ENCODE assay signal across 17 cellular contexts in the genomic region with DNA sequence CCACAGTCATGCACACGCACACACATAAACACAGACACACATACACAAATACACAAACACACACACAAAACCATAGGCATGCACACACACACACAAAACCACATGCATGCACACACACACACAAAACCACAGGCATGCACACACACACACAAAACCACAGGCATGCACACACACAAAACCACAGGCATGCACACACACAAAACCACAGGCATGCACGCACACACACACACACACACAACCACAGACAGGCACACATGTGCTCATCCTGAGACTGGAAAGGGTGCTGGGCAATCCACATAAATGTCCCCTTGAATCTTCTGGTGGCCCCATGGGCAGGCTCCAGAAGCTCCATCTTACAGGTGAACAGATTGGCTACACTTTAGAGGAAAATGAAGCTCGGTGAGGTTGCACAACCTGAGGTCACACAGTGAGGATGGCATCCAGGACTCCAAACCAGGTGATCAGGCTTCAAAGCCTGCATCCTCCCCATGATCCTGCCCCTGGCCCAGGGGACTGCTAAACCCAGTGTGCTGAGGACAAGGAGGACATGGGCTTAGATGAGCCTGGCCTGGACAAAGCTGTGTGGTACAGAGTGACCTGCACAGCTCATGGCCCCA.
DNase-seq lines count a peak whose midpoint lies in the region; ATAC-seq and TF ChIP-seq lines count a peak whose summit lies in the region.
"Had no signal": no experiment of that assay in that cellular context is flagged by ENCODE, and none has a peak within 500 bp of the region (broad histone marks: within the 10 kb centered on the region; RNA-seq: fewer than 3 reads in every experiment).

No MANE protein-coding gene starts in this region.

- peak overlapping the region in 1 of 3 experiments; percentile 44; a peak in 2 of 7 replicates for H3K27ac Mint-ChIP-seq in H9
- H3K27ac Mint-ChIP-seq in activated naive CD8-positive, alpha-beta T cell treated with anti-CD3 and anti-CD28 coated beads, Interleukin-2, amount 50 U/mL, for 24 hours: no peak overlapping the region
- H3K27ac Mint-ChIP-seq: activated naive CD4-positive, alpha-beta T cell treated with anti-CD3 and anti-CD28 coated beads, Interleukin-2, amount 50 U/mL, for 24 hours had no signal

- no peak overlapping the region for H3K56ac ChIP-seq in H9 (ENCODE audit: insufficient read length, low read depth, low read length)

- peaks cover 34 to 35% of the 10 kb centered on the region in 2 experiments for H3K4me1 Mint-ChIP-seq in H9
- H3K4me1 Mint-ChIP-seq in activated naive CD8-positive, alpha-beta T cell treated with anti-CD3 and anti-CD28 coated beads, Interleukin-2, amount 50 U/mL, for 24 hours: peaks cover 24% of the 10 kb centered on the region

- H3K9me3 Mint-ChIP-seq in H9: peaks cover 0 to 2% of the 10 kb centered on the region in 2 experiments; a peak in 1 of 5 replicates
- no peaks in the 10 kb centered on the region for H3K9me3 Mint-ChIP-seq in activated naive CD8-positive, alpha-beta T cell treated with anti-CD3 and anti-CD28 coated beads, Interleukin-2, amount 50 U/mL, for 24 hours
- H3K9me3 Mint-ChIP-seq: activated naive CD4-positive, alpha-beta T cell treated with anti-CD3 and anti-CD28 coated beads, Interleukin-2, amount 50 U/mL, for 24 hours had no signal

- H2BK12ac ChIP-seq in H9 (ENCODE audit: insufficient read length, low read depth, low read length) (no peak overlapping the region), mesenchymal stem cell (ENCODE audit: low read length in 2 of 2) (peak overlapping the region; percentile 49 to 91)

- no peak overlapping the region for H3T11ph ChIP-seq in H9 (ENCODE audit: low read length)

- DNase-seq in H9: no peak
- no peak for DNase-seq in activated naive CD8-positive, alpha-beta T cell treated with anti-CD3 and anti-CD28 coated beads, Interleukin-2, amount 50 U/mL, for 24 hours
- no peak for DNase-seq in mesenchymal stem cell
- no peak for DNase-seq in NCI-H1436 treated with DMSO at 0.1 percent for 48 hours (lab: John Stamatoyannopoulos, UW)
- no peak for DNase-seq in stimulated activated naive CD4-positive, alpha-beta T cell (lab: John Stamatoyannopoulos, UW)
- DNase-seq: dermis blood vessel endothelial cell; Karpas-422; sigmoid colon; stimulated activated CD4-positive, alpha-beta T cell treated with anti-CD3 and anti-CD28 coated beads, Interleukin-2, amount 100 ng/mL, for 24 hours; T1000 had no signal

- H2BK5ac ChIP-seq in H9 (ENCODE audit: insufficient read length, low read length): no peak overlapping the region
- no peak overlapping the region for H2BK5ac ChIP-seq in mesenchymal stem cell (ENCODE audit: low read depth, low read length, poor library complexity, severe bottlenecking)

- H3K4ac ChIP-seq in H9 (ENCODE audit: low read depth, low read length) (no peak overlapping the region), mesenchymal stem cell (ENCODE audit: low read depth in 1 of 2, low read length in 2 of 2) (peak overlapping the region in 1 of 2 experiments; percentile 15)

- H3K4me3 Mint-ChIP-seq in H9: no peak overlapping the region; a peak in 1 of 5 replicates
- H3K4me3 Mint-ChIP-seq in activated naive CD8-positive, alpha-beta T cell treated with anti-CD3 and anti-CD28 coated beads, Interleukin-2, amount 50 U/mL, for 24 hours: peak overlapping the region; percentile 8
- H3K4me3 Mint-ChIP-seq: activated naive CD4-positive, alpha-beta T cell treated with anti-CD3 and anti-CD28 coated beads, Interleukin-2, amount 50 U/mL, for 24 hours had no signal

- H3K27me3 Mint-ChIP-seq in H9 (ENCODE audit: low read depth): peaks cover 4% of the 10 kb centered on the region; the same call in 1 of the 2 replicates
- H3K27me3 Mint-ChIP-seq in activated naive CD8-positive, alpha-beta T cell treated with anti-CD3 and anti-CD28 coated beads, Interleukin-2, amount 50 U/mL, for 24 hours: no peaks in the 10 kb centered on the region
- H3K27me3 Mint-ChIP-seq: activated naive CD4-positive, alpha-beta T cell treated with anti-CD3 and anti-CD28 coated beads, Interleukin-2, amount 50 U/mL, for 24 hours had no signal

- no peaks in the 10 kb centered on the region for H3K9me3 ChIP-seq in BLaER1
- H3K9me3 ChIP-seq in H9 (ENCODE audit: control insufficient read depth, low read depth, low read length): no peaks in the 10 kb centered on the region
- H3K9me3 ChIP-seq in mesenchymal stem cell (ENCODE audit: control insufficient read depth, low read length): no peaks in the 10 kb centered on the region
- H3K9me3 ChIP-seq: sigmoid colon had no signal

- H3K36me3 Mint-ChIP-seq in H9 (ENCODE audit: insufficient read depth in 1 of 3, low read depth in 3 of 3): no peaks in the 10 kb centered on the region; a peak in 2 of 7 replicates
- H3K36me3 Mint-ChIP-seq in activated naive CD8-positive, alpha-beta T cell treated with anti-CD3 and anti-CD28 coated beads, Interleukin-2, amount 50 U/mL, for 24 hours (ENCODE audit: low read depth): no peaks in the 10 kb centered on the region
- H3K36me3 Mint-ChIP-seq: activated naive CD4-positive, alpha-beta T cell treated with anti-CD3 and anti-CD28 coated beads, Interleukin-2, amount 50 U/mL, for 24 hours had no signal

- H3K79me1 ChIP-seq in H9 (ENCODE audit: insufficient read depth, low read depth, low read length, poor library complexity, severe bottlenecking) (no peaks in the 10 kb centered on the region), mesenchymal stem cell (replicated peaks; ENCODE audit: low read length, poor library complexity, severe bottlenecking) (no peaks in the 10 kb centered on the region)

- H3K9ac ChIP-seq in BLaER1 (no peak overlapping the region), H9 (ENCODE audit: extremely low read depth, insufficient read length, low read length) (no peak overlapping the region), mesenchymal stem cell (ENCODE audit: low read length) (no peak overlapping the region)

- no CpG with 5 or more reads among the region's 3 CpGs for WGBS in H9 (ENCODE audit: extremely low coverage, insufficient read length, low lambda C conversion rate)
- WGBS in mesenchymal stem cell: 71% methylated on average over 3 of the region's 3 CpGs

- H3K4me2 ChIP-seq in BLaER1 (peak overlapping the region; percentile 87), H9 (ENCODE audit: insufficient read depth, insufficient read length, low read length) (no peak overlapping the region), mesenchymal stem cell (ENCODE audit: low read length, poor library complexity, severe bottlenecking) (no peak overlapping the region)

- H3K27me3 ChIP-seq in BLaER1: no peaks in the 10 kb centered on the region
- no peaks in the 10 kb centered on the region for H3K27me3 ChIP-seq in H9 (ENCODE audit: insufficient read depth, low read length)
- peaks cover 24 to 26% of the 10 kb centered on the region in 2 experiments for H3K27me3 ChIP-seq in mesenchymal stem cell (ENCODE audit: control insufficient read depth in 1 of 2, insufficient read depth in 1 of 2, low read length in 2 of 2)
- H3K27me3 ChIP-seq: gastroesophageal sphincter, sigmoid colon had no signal

- H3K4me1 ChIP-seq in BLaER1 (peaks cover 92% of the 10 kb centered on the region), H9 (ENCODE audit: insufficient read depth, low read length) (peaks cover 2% of the 10 kb centered on the region; the same call in 1 of the 2 replicates), mesenchymal stem cell (ENCODE audit: control insufficient read depth, insufficient read depth, low read depth, low read length) (peaks cover 8% of the 10 kb centered on the region)
- H3K4me1 ChIP-seq: breast epithelium, gastroesophageal sphincter, sigmoid colon had no signal

- H2BK120ac ChIP-seq in H9 (ENCODE audit: low read depth, low read length, poor library complexity, severe bottlenecking) (no peak overlapping the region), mesenchymal stem cell (ENCODE audit: low read depth, low read length) (no peak overlapping the region)

- no peaks in the 10 kb centered on the region for H3K23me2 ChIP-seq in H9 (ENCODE audit: insufficient read length, low read depth, low read length, poor library complexity, severe bottlenecking)

- H3K4me3 ChIP-seq in BLaER1 (no peak overlapping the region), mesenchymal stem cell (ENCODE audit: insufficient read depth in 1 of 2, low read depth in 1 of 2, low read length in 2 of 2) (no peak overlapping the region)
- H3K4me3 ChIP-seq: breast epithelium, gastroesophageal sphincter, sigmoid colon had no signal

- no peak for TF ChIP-seq CTCF in H9 (conservative IDR thresholded peaks at IDR 0.05)

- H2AFZ ChIP-seq in H9 (ENCODE audit: low read length) (no peak overlapping the region), mesenchymal stem cell (ENCODE audit: low read depth, low read length) (no peak overlapping the region)

- H3K23ac ChIP-seq in H9 (ENCODE audit: insufficient read length, low read depth, low read length) (no peak overlapping the region), mesenchymal stem cell (ENCODE audit: low read length in 2 of 2) (no peak overlapping the region)

- no peak for ATAC-seq in activated naive CD8-positive, alpha-beta T cell treated with anti-CD3 and anti-CD28 coated beads, Interleukin-2, amount 50 U/mL, for 24 hours
- ATAC-seq in GM21515 (IDR thresholded peaks at IDR 0.05; ENCODE audit: unreplicated experiment) (no peak), GM21529 (IDR thresholded peaks at IDR 0.05; ENCODE audit: unreplicated experiment) (no peak)
- ATAC-seq: gastroesophageal sphincter, HCT116 had no signal

- H2BK20ac ChIP-seq in H9 (ENCODE audit: low read depth, low read length, poor library complexity, severe bottlenecking): no peak overlapping the region

- H3K36me3 ChIP-seq in BLaER1: no peaks in the 10 kb centered on the region
- no peaks in the 10 kb centered on the region for H3K36me3 ChIP-seq in mesenchymal stem cell (ENCODE audit: control insufficient read depth in 1 of 2, insufficient read depth in 2 of 2, low read depth in 1 of 2, low read length in 2 of 2)
- H3K36me3 ChIP-seq: breast epithelium, gastroesophageal sphincter, sigmoid colon had no signal

- no peak overlapping the region for H2BK15ac ChIP-seq in H9 (ENCODE audit: low read depth, low read length)
- H2BK15ac ChIP-seq in mesenchymal stem cell (ENCODE audit: low read depth, poor library complexity, severe bottlenecking): no peak overlapping the region

- no peak overlapping the region for H4K91ac ChIP-seq in H9 (ENCODE audit: insufficient read length, low read depth, low read length)
- peak overlapping the region; percentile 80 for H4K91ac ChIP-seq in mesenchymal stem cell (ENCODE audit: low read length)

- H4K8ac ChIP-seq in H9 (replicated peaks; ENCODE audit: insufficient read length, low read depth, low read length) (no peak overlapping the region), mesenchymal stem cell (ENCODE audit: low read length) (peak overlapping the region; percentile 35)

- H2AK5ac ChIP-seq in H9 (ENCODE audit: insufficient read length, low read length) (no peak overlapping the region), mesenchymal stem cell (ENCODE audit: low read length, severe bottlenecking) (no peak overlapping the region)

- no peaks in the 10 kb centered on the region for H4K20me1 ChIP-seq in BLaER1
- no peaks in the 10 kb centered on the region for H4K20me1 ChIP-seq in H9 (ENCODE audit: control insufficient read depth, insufficient read depth, insufficient read length)

- H3K14ac ChIP-seq in H9 (ENCODE audit: insufficient read depth, low read length): no peak overlapping the region
- H3K14ac ChIP-seq in mesenchymal stem cell (ENCODE audit: low read length in 2 of 2): peak overlapping the region in 1 of 2 experiments; percentile 89

- no peak overlapping the region for H4K5ac ChIP-seq in H9 (ENCODE audit: insufficient read length, low read depth, low read length)

- H3K79me2 ChIP-seq in H9 (ENCODE audit: insufficient read depth, low read length): no peaks in the 10 kb centered on the region

- peak overlapping the region; percentile 85; the same call in 1 of the 2 replicates for H3K27ac ChIP-seq in BLaER1
- H3K27ac ChIP-seq in H9 (ENCODE audit: insufficient read length, low read depth, low read length): no peak overlapping the region
- no peak overlapping the region for H3K27ac ChIP-seq in mesenchymal stem cell (ENCODE audit: low read length, poor library complexity, severe bottlenecking)
- H3K27ac ChIP-seq: gastroesophageal sphincter, sigmoid colon had no signal

- H3K18ac ChIP-seq in H9 (ENCODE audit: insufficient read length, low read depth, low read length) (peak overlapping the region; percentile 13), mesenchymal stem cell (ENCODE audit: low read depth in 1 of 2, low read length in 2 of 2) (peak overlapping the region; percentile 46 to 73)
